Comparison of ENCODE assay signal across 16 cellular contexts in genomic region chr1:46309401-46310159, GRCh38.
"Had no signal": no experiment of that assay in that cellular context is flagged by ENCODE, and none has a peak within 500 bp of the region (broad histone marks: within the 10 kb centered on the region; RNA-seq: fewer than 3 reads in every experiment).

No MANE protein-coding gene starts in this region.

- H3K27me3 Mint-ChIP-seq: activated CD4-positive, alpha-beta T cell treated with anti-CD3 and anti-CD28 coated beads, Interleukin-2, amount 10 ng/mL, durations not matched to agents 24 days and 14 days; activated naive CD4-positive, alpha-beta T cell treated with anti-CD3 and anti-CD28 coated beads, Interleukin-2, amount 50 U/mL, for 24 hours had no signal

- H3K27me3 ChIP-seq: adrenal gland, tibial nerve had no signal

- H3K4me3 ChIP-seq: adrenal gland, tibial nerve had no signal

- H3K4me3 Mint-ChIP-seq: activated CD4-positive, alpha-beta T cell treated with anti-CD3 and anti-CD28 coated beads, Interleukin-2, amount 10 ng/mL, durations not matched to agents 24 days and 14 days; activated naive CD4-positive, alpha-beta T cell treated with anti-CD3 and anti-CD28 coated beads, Interleukin-2, amount 50 U/mL, for 24 hours; activated T-cell treated with anti-CD3 and anti-CD28 coated beads, Interleukin-2, amount 50 U/mL, for 72 hours; natural killer cell had no signal

- ATAC-seq: activated T-cell treated with anti-CD3 and anti-CD28 coated beads, Interleukin-2, amount 50 U/mL, for 72 hours; natural killer cell had no signal

- DNase-seq: activated CD4-positive, alpha-beta T cell treated with anti-CD3 and anti-CD28 coated beads, Interleukin-2, amount 10 ng/mL, durations not matched to agents 24 days and 14 days; activated CD8-positive, alpha-beta memory T cell treated with anti-CD3 and anti-CD28 coated beads for 24 hours; activated CD8-positive, alpha-beta memory T cell treated with anti-CD3 and anti-CD28 coated beads, Interleukin-2, amount 50 U/mL, for 48 hours; activated gamma-delta T cell; activated T-cell treated with anti-CD3 and anti-CD28 coated beads, Interleukin-2, amount 50 U/mL, for 72 hours; dermis blood vessel endothelial cell; effector memory CD4-positive, alpha-beta T cell; mesendoderm; natural killer cell; nucleus accumbens; stimulated activated naive CD4-positive, alpha-beta T cell; T-helper 1 cell; T-helper 9 cell had no signal

- H3K9me3 ChIP-seq: adrenal gland, tibial nerve had no signal

- H3K27ac Mint-ChIP-seq: activated CD4-positive, alpha-beta T cell treated with anti-CD3 and anti-CD28 coated beads, Interleukin-2, amount 10 ng/mL, durations not matched to agents 24 days and 14 days; activated naive CD4-positive, alpha-beta T cell treated with anti-CD3 and anti-CD28 coated beads, Interleukin-2, amount 50 U/mL, for 24 hours; activated T-cell treated with anti-CD3 and anti-CD28 coated beads, Interleukin-2, amount 50 U/mL, for 72 hours had no signal

- H3K27ac ChIP-seq: adrenal gland, tibial nerve had no signal

- H3K9me3 Mint-ChIP-seq: activated CD4-positive, alpha-beta T cell treated with anti-CD3 and anti-CD28 coated beads, Interleukin-2, amount 10 ng/mL, durations not matched to agents 24 days and 14 days; activated naive CD4-positive, alpha-beta T cell treated with anti-CD3 and anti-CD28 coated beads, Interleukin-2, amount 50 U/mL, for 24 hours; activated T-cell treated with anti-CD3 and anti-CD28 coated beads, Interleukin-2, amount 50 U/mL, for 72 hours; natural killer cell had no signal
